ENCODE assay signal across 16 cellular contexts in genomic region chr15:83057002-83057401, GRCh38. TPM values are rescaled to one million over a fixed set of nuclear protein-coding genes. Genes with fewer than 3 reads are reported as not detected.
"Had no signal": no experiment of that assay in that cellular context is flagged by ENCODE, and none has a peak within 500 bp of the region (broad histone marks: within the 10 kb centered on the region; RNA-seq: fewer than 3 reads in every experiment).

No MANE protein-coding gene starts in this region.

- DNase-seq: activated CD4-positive, alpha-beta T cell treated with anti-CD3 and anti-CD28 coated beads for 36 hours; activated naive CD4-positive, alpha-beta T cell; caudate nucleus; effector CD4-positive, alpha-beta T cell; lower lobe of right lung; right cardiac atrium; spleen; stimulated activated CD4-positive, alpha-beta T cell treated with anti-CD3 and anti-CD28 coated beads, Interleukin-1b, Interleukin-23, amount 100 ng/mL, for 48 hours; stimulated activated naive B cell treated with anti-CD40 and anti-IgM and Interleukin-4, amounts not matched to agents 10 μg/mL and 1 μg/mL and 100 μg/mL, for 72 hours; T1000 had no signal

- H3K9me3 Mint-ChIP-seq: mesothelial cell of epicardium; stimulated activated naive B cell treated with anti-CD40 and anti-IgM and Interleukin-4, amounts not matched to agents 10 μg/mL and 1 μg/mL and 100 μg/mL, for 72 hours had no signal

- H3K4me3 Mint-ChIP-seq: activated CD4-positive, alpha-beta T cell treated with anti-CD3 and anti-CD28 coated beads for 36 hours; mesothelial cell of epicardium; stimulated activated naive B cell treated with anti-CD40 and anti-IgM and Interleukin-4, amounts not matched to agents 10 μg/mL and 1 μg/mL and 100 μg/mL, for 72 hours had no signal

- H3K27me3 ChIP-seq: gastroesophageal sphincter, spleen, tibial nerve had no signal

- FAIRE-seq: astrocyte had no signal

- ATAC-seq: activated CD4-positive, alpha-beta T cell treated with anti-CD3 and anti-CD28 coated beads for 36 hours; gastroesophageal sphincter; lower lobe of right lung; stimulated activated naive B cell treated with anti-CD40 and anti-IgM and Interleukin-4, amounts not matched to agents 10 μg/mL and 1 μg/mL and 100 μg/mL, for 72 hours had no signal

- H3K9me3 ChIP-seq: gastroesophageal sphincter, lower lobe of right lung, spleen, tibial nerve had no signal

- H3K27me3 Mint-ChIP-seq: activated CD4-positive, alpha-beta T cell treated with anti-CD3 and anti-CD28 coated beads for 36 hours; stimulated activated naive B cell treated with anti-CD40 and anti-IgM and Interleukin-4, amounts not matched to agents 10 μg/mL and 1 μg/mL and 100 μg/mL, for 72 hours had no signal

- H3K4me3 ChIP-seq: coronary artery, gastroesophageal sphincter, lower lobe of right lung, spleen, tibial nerve had no signal

- H3K27ac ChIP-seq: coronary artery, gastroesophageal sphincter, lower lobe of right lung, tibial nerve, VCaP had no signal

RNA-seq across cellular contexts. Expression of gene TM6SF1, which starts 50.4 kb away (rescaled TPM):
- total RNA-seq: mesothelial cell of epicardium had no signal
